10 cellular contexts compared by ENCODE assay signal in the genomic region with DNA sequence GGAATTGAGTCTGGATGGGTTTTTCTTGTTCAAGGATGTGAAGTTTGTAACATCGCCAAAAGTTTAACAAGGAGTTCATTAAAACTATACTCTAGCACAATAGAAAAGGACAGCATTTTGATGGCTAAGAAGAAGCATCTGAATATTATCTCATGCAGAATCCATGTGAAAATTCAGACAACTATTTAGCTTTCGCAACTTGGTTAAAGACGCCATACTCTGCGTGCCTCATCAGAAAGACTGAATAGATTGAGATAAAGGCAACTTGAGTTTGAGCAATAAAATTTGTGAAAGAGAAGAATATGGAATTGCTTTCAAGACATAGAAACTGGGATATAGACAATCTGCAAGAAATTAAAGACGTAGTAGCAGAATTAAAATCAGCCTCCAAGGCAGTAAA.
"Had no signal": no experiment of that assay in that cellular context is flagged by ENCODE, and none has a peak within 500 bp of the region (broad histone marks: within the 10 kb centered on the region; RNA-seq: fewer than 3 reads in every experiment).

No MANE protein-coding gene starts in this region.

- H3K9me3 ChIP-seq: HAP-1 had no signal

- H3K4me3 ChIP-seq: GM23248, HAP-1, K562 had no signal

- ATAC-seq: HCT116, HepG2, K562 had no signal

- H3K36me3 ChIP-seq: HAP-1 had no signal

- H3K9ac ChIP-seq: GM23248 had no signal

- H3K4me1 ChIP-seq: HAP-1 had no signal

- DNase-seq: GM23248, GOT3, H7, HFFc6, KG1 had no signal

- H3K27ac ChIP-seq: GM23248, HL-60 had no signal
